ENCODE assay signal across 1 cellular context in genomic region chr9:37752646-37753488, GRCh38.
TF ChIP-seq lines count a peak whose summit lies in the region.

No MANE protein-coding gene starts in this region.

TF ChIP-seq in GM23338, 12 proteins besides CTCF, POLR2A, EP300 and RAD21 (continued from another document):
- no peak for TF ChIP-seq ZNF462 (CRISPR knock-in tag; IDR thresholded peaks at IDR 0.05)
